23 cellular contexts compared by ENCODE assay signal in genomic region chr2:143844986-143845385, GRCh38.
DNase-seq lines count a peak whose midpoint lies in the region; FAIRE-seq and TF ChIP-seq lines count a peak whose summit lies in the region.
"Had no signal": no experiment of that assay in that cellular context is flagged by ENCODE, and none has a peak within 500 bp of the region (broad histone marks: within the 10 kb centered on the region; RNA-seq: fewer than 3 reads in every experiment).

No MANE protein-coding gene starts in this region.

- FAIRE-seq in H54 (lab: Jason Lieb, UNC): no peak

- H3K4me1 ChIP-seq in osteoblast (ENCODE audit: insufficient read depth, low read length): no peaks in the 10 kb centered on the region
- H3K4me1 ChIP-seq: BE2C had no signal

- no peak overlapping the region for H3K4me3 ChIP-seq in AG09309 (ENCODE audit: control insufficient read depth, low read depth, low read length)
- H3K4me3 ChIP-seq in osteoblast (ENCODE audit: insufficient read depth, low read length): no peak overlapping the region

- no peak overlapping the region for H3K4me2 ChIP-seq in osteoblast (ENCODE audit: insufficient read depth, low read length)

- H3K27ac ChIP-seq in osteoblast (ENCODE audit: low read depth, low read length): no peak overlapping the region

- TF ChIP-seq POLR2A in H54 (IDR thresholded peaks at IDR 0.05; ENCODE audit: low read depth, low read length): no peak

- no peaks in the 10 kb centered on the region for H4K20me1 ChIP-seq in osteoblast (ENCODE audit: insufficient read depth, low read length)

- TF ChIP-seq CTCF in AG09309 (IDR thresholded peaks at IDR 0.05; ENCODE audit: control insufficient read depth, insufficient read depth, low read depth, low read length, missing control alignments) (no peak), osteoblast (IDR thresholded peaks at IDR 0.05; ENCODE audit: extremely low read depth, low read depth, low read length) (no peak)

- peak overlapping the region; percentile 27 for H2AFZ ChIP-seq in osteoblast (ENCODE audit: low read length)

- H3K79me2 ChIP-seq in osteoblast (ENCODE audit: insufficient read depth, low read length): no peaks in the 10 kb centered on the region

- no peaks in the 10 kb centered on the region for H3K9me3 ChIP-seq in osteoblast (ENCODE audit: low read depth, low read length)
- H3K9me3 ChIP-seq: BE2C had no signal

- DNase-seq in AG09309 (ENCODE audit: low read depth) (peak; percentile 29), LHCN-M2 (ENCODE audit: low read depth) (peak; percentile 36), fibroblast of peridontal ligament (ENCODE audit: extremely low read depth) (peak; percentile 50), osteoblast (ENCODE audit: insufficient read length, low spot score, missing footprints) (no peak), H54 (ENCODE audit: insufficient read length, low spot score) (no peak), hippocampal formation (lab: John Stamatoyannopoulos, UW) (no peak), NCI-H774 (lab: John Stamatoyannopoulos, UW) (no peak)
- DNase-seq in activated naive CD4-positive, alpha-beta T cell treated with Interleukin-2 at 50 U/mL for 16 hours: no peak
- DNase-seq: 8988T; BE2C; CD4-positive, CD25-positive, alpha-beta regulatory T cell; EL; GF-D8; GOT3; KG1; NCI-H1105 treated with DMSO at 0.1 percent for 48 hours; NCI-H1694; NCI-H2081; NCI-H2171 treated with DMSO at 0.1 percent for 48 hours; NCI-H524 treated with DMSO at 0.1 percent for 48 hours; PC-3; RPMI8226; SHP77 had no signal

- H3K36me3 ChIP-seq in osteoblast (ENCODE audit: insufficient read depth, low read length): no peaks in the 10 kb centered on the region
- H3K36me3 ChIP-seq: BE2C had no signal

- H3K27me3 ChIP-seq in osteoblast (ENCODE audit: insufficient read depth, low read length): no peaks in the 10 kb centered on the region
- H3K27me3 ChIP-seq: BE2C had no signal

Comparison
In these comparisons a context has a peak if more than half of its experiments do, and no peak if none do; other contexts are left out.
1. DNase-seq: peak in AG09309 (single experiment), LHCN-M2 (single experiment) and fibroblast of peridontal ligament (single experiment); none in osteoblast (single experiment), H54 (single experiment), hippocampal formation (0 of 2), activated naive CD4-positive, alpha-beta T cell treated with Interleukin-2 at 50 U/mL for 16 hours (single experiment) and NCI-H774 (single experiment).